ENCODE assay signal across 8 cellular contexts in genomic region chr7:7182156-7183060, GRCh38. TPM values are rescaled to one million over a fixed set of nuclear protein-coding genes. Genes with fewer than 3 reads are reported as not detected.
DNase-seq lines count a peak whose midpoint lies in the region; ATAC-seq and TF ChIP-seq lines count a peak whose summit lies in the region.

C1GALT1 (plus strand) TSS chr7:7182544; CDS start chr7:7234320, 51,776 bp downstream.

- no peaks in the 10 kb centered on the region for H3K27me3 ChIP-seq in IMR-90 (ENCODE audit: control insufficient read depth, insufficient read depth, low read length)
- no peaks in the 10 kb centered on the region for H3K27me3 ChIP-seq in mononuclear cell (ENCODE audit: insufficient read depth, low read length)

- H3K9me1 ChIP-seq in IMR-90 (ENCODE audit: insufficient read depth, low read length): peaks cover 11% of the 10 kb centered on the region

- BruUV-seq in IMR-90 (replicated peaks; lab: Mats Ljungman, UMichigan) (no TSS peak), OCI-LY7 (replicated peaks; lab: Mats Ljungman, UMichigan) (no TSS peak)

- H2BK120ac ChIP-seq in IMR-90 (ENCODE audit: low read depth, low read length): peak within 1 kb of the TSS; percentile 26

- peak within 1 kb of the TSS; percentile 10 for H2BK20ac ChIP-seq in IMR-90 (ENCODE audit: low read depth, low read length)

- peak within 1 kb of the TSS; percentile 14 for H4K5ac ChIP-seq in IMR-90 (ENCODE audit: low read depth, low read length)

- H4K91ac ChIP-seq in IMR-90 (ENCODE audit: insufficient read depth, low read depth, low read length): peak within 1 kb of the TSS; percentile 7; the same call in 1 of the 2 replicates

- peak within 1 kb of the TSS; percentile 25 for H3K18ac ChIP-seq in IMR-90 (ENCODE audit: low read depth, low read length)

- H3K9ac ChIP-seq in IMR-90 (ENCODE audit: low read depth, low read length): peak within 1 kb of the TSS; percentile 90

- peak within 1 kb of the TSS; percentile 72 for H3K27ac ChIP-seq in IMR-90 (ENCODE audit: insufficient read depth, low read length)
- H3K27ac ChIP-seq in OCI-LY7 (ENCODE audit: low read depth, low read length, poor library complexity, severe bottlenecking): peak within 1 kb of the TSS; percentile 94

- no peak within 1 kb of the TSS for H2BK15ac ChIP-seq in IMR-90 (ENCODE audit: low read depth, low read length)

- CTCF ChIA-PET in IMR-90 (lab: Yijun Ruan, JAX) (interaction anchor here (0.6 to 1.4 kb wide), 7 partner anchors 8 to 256 kb away, joined by 3 to 8 read pairs (median 3); no protein-coding TSS in a partner anchor), OCI-LY7 (lab: Charles Lee; ENCODE audit: unreplicated experiment) (interaction anchor here (0.6 to 1.2 kb wide), 2 partner anchors 234 to 459 kb away, joined by 3 read pairs; partner anchors contain the start of gene UMAD1)

- H3K4me1 ChIP-seq in IMR-90 (ENCODE audit: control insufficient read depth, insufficient read depth, low read length): peaks cover 3% of the 10 kb centered on the region; the same call in 1 of the 2 replicates
- peaks cover 26% of the 10 kb centered on the region for H3K4me1 ChIP-seq in OCI-LY7 (ENCODE audit: insufficient read depth, low read length, poor library complexity, severe bottlenecking)
- peaks cover 40% of the 10 kb centered on the region for H3K4me1 ChIP-seq in mononuclear cell (ENCODE audit: insufficient read depth, low read length)

- H3K9me2 ChIP-seq in OCI-LY7 (ENCODE audit: insufficient read depth, low read length): no peaks in the 10 kb centered on the region

- peak; percentile 98 for DNase-seq in DMS153 (lab: John Stamatoyannopoulos, UW)
- DNase-seq in IMR-90: peak; percentile 97
- peak; percentile 97 for DNase-seq in OCI-LY7 (ENCODE audit: low spot score)
- DNase-seq in activated T-cell treated with anti-CD3 and anti-CD28 coated beads for 24 hours (ENCODE audit: low read depth): peak; percentile 97
- peak; percentile 98 for DNase-seq in epithelial cell of esophagus (ENCODE audit: low read depth)
- DNase-seq in stimulated activated CD8-positive, alpha-beta memory T cell treated with anti-CD3 and anti-CD28 coated beads, Interleukin-4, amount 100 ng/mL, for 1 hour (ENCODE audit: low read depth in 2 of 2, low spot score in 1 of 2): peak; percentile 93 to 96

- intact Hi-C loops in IMR-90 (cut with micrococcal nuclease) (loop anchor here (2.0 to 5.0 kb wide), 5 partner anchors 38 to 360 kb away; no protein-coding TSS in a partner anchor), OCI-LY7 (cut with micrococcal nuclease; ENCODE audit: unreplicated experiment) (loop anchor here (1.0 to 5.0 kb wide), 9 partner anchors 69 to 785 kb away; partner anchors contain the start of genes GLCCI1, MIOS and UMAD1)

- H3K56ac ChIP-seq in IMR-90 (ENCODE audit: extremely low read depth, insufficient read depth, low read length): peak within 1 kb of the TSS; percentile 74

- H2AFZ ChIP-seq in IMR-90 (replicated peaks; ENCODE audit: low read length, poor library complexity) (peak within 1 kb of the TSS; percentile 97), OCI-LY7 (ENCODE audit: low read length) (peak within 1 kb of the TSS; percentile 91)

- H3K4ac ChIP-seq in IMR-90 (ENCODE audit: low read depth, low read length): peak within 1 kb of the TSS; percentile 66

- peak within 1 kb of the TSS; percentile 25 to 48 for H4K8ac ChIP-seq in IMR-90 (ENCODE audit: low read depth in 2 of 2, low read length in 2 of 2)

- peak within 1 kb of the TSS; percentile 77 for H3K4me3 ChIP-seq in IMR-90 (ENCODE audit: insufficient read depth, low read depth, low read length)
- peak within 1 kb of the TSS; percentile 85 for H3K4me3 ChIP-seq in OCI-LY7 (ENCODE audit: low read depth, low read length, poor library complexity, severe bottlenecking)
- H3K4me3 ChIP-seq in epithelial cell of esophagus (ENCODE audit: low read length): peak within 1 kb of the TSS; percentile 86
- H3K4me3 ChIP-seq in mononuclear cell (ENCODE audit: low read length): peak within 1 kb of the TSS; percentile 84

- H3K23ac ChIP-seq in IMR-90 (ENCODE audit: low read depth, low read length): peak within 1 kb of the TSS; percentile 77

- POLR2A ChIA-PET in IMR-90 (lab: Charles Lee; ENCODE audit: unreplicated experiment): no interaction called here
- POLR2A ChIA-PET in OCI-LY7 (lab: Charles Lee): interaction anchor here (0.6 to 2.1 kb wide), 16 partner anchors 8 to 950 kb away, joined by 3 to 12 read pairs (median 3); partner anchors contain the start of gene UMAD1

- peak within 1 kb of the TSS; percentile 72 for H3K14ac ChIP-seq in IMR-90 (replicated peaks; ENCODE audit: low read depth, low read length)

- TF ChIP-seq RAD21 in IMR-90 (IDR thresholded peaks at IDR 0.05; ENCODE audit: low read length): peak; percentile 43

- peaks cover 37% of the 10 kb centered on the region for H3K79me2 ChIP-seq in OCI-LY7 (ENCODE audit: insufficient read depth, low read depth, low read length)

- in situ Hi-C loops in IMR-90 (cut with MboI; ENCODE audit: low sequenced_read_pairs): no loop called here

- H3K9me3 ChIP-seq in IMR-90 (ENCODE audit: control insufficient read depth, insufficient read depth, low read length): no peaks in the 10 kb centered on the region
- H3K9me3 ChIP-seq in OCI-LY7 (ENCODE audit: low read length): no peaks in the 10 kb centered on the region
- H3K9me3 ChIP-seq in mononuclear cell (ENCODE audit: low read depth, low read length): no peaks in the 10 kb centered on the region

- peaks cover 8 to 24% of the 10 kb centered on the region in 2 experiments; a peak in 3 of 4 replicates for H3K79me1 ChIP-seq in IMR-90 (ENCODE audit: low read depth in 1 of 2, low read length in 2 of 2)

- TF ChIP-seq POLR2A in IMR-90 (IDR thresholded peaks at IDR 0.05; ENCODE audit: low read depth, low read length): peak; percentile 77

- ATAC-seq in GM21528 (IDR thresholded peaks at IDR 0.05; ENCODE audit: low FRiP score, unreplicated experiment) (peak; percentile 86), IMR-90 (ENCODE audit: low read depth) (peak; percentile 97)

- TF ChIP-seq CTCF in IMR-90 (conservative IDR thresholded peaks at IDR 0.05; ENCODE audit: low read depth, low read length) (peak; percentile 56), OCI-LY7 (conservative IDR thresholded peaks at IDR 0.05; ENCODE audit: low read length) (peak; percentile 66), epithelial cell of esophagus (IDR thresholded peaks at IDR 0.05; ENCODE audit: insufficient read depth, low read depth, low read length, missing control alignments) (peak; percentile 44)

- 1% methylated on average over 17 of the region's 82 CpGs; no CpG with 5 or more reads in 1 of the 2 experiments for WGBS in IMR-90 (ENCODE audit: extremely low coverage in 2 of 2, insufficient read length in 1 of 2), 2 experiments

- dilution Hi-C loops in IMR-90 (cut with HindIII; ENCODE audit: low sequenced_read_pairs, unreplicated experiment): no loop called here

- peak within 1 kb of the TSS; percentile 91 for H2AK9ac ChIP-seq in IMR-90 (replicated peaks; ENCODE audit: low read depth, low read length, poor library complexity)

- H3K4me2 ChIP-seq in IMR-90 (ENCODE audit: low read depth, low read length): peak within 1 kb of the TSS; percentile 96
- H3K4me2 ChIP-seq in OCI-LY7 (ENCODE audit: low read length): peak within 1 kb of the TSS; percentile 96

- H3K36me3 ChIP-seq in IMR-90 (ENCODE audit: control insufficient read depth, insufficient read depth, low read length) (no peaks in the 10 kb centered on the region), OCI-LY7 (ENCODE audit: insufficient read depth, low read length) (peaks cover 15% of the 10 kb centered on the region)

- H4K20me1 ChIP-seq in IMR-90 (ENCODE audit: insufficient read depth, low read length) (no peaks in the 10 kb centered on the region), OCI-LY7 (ENCODE audit: insufficient read depth, low read length) (peaks cover 23% of the 10 kb centered on the region; the same call in 1 of the 2 replicates)

- H2BK5ac ChIP-seq in IMR-90 (ENCODE audit: low read depth, low read length, poor library complexity, severe bottlenecking): peak within 1 kb of the TSS; percentile 73

- peak within 1 kb of the TSS; percentile 16; the same call in 1 of the 2 replicates for H2AK5ac ChIP-seq in IMR-90 (ENCODE audit: low read depth, low read length)

TF ChIP-seq in IMR-90, 13 proteins besides CTCF, POLR2A, EP300 and RAD21 (continues in another document):
- TF ChIP-seq FOS (IDR thresholded peaks at IDR 0.05; ENCODE audit: low read depth, low read length) (no peak), ELK1 (IDR thresholded peaks at IDR 0.05; ENCODE audit: borderline replicate concordance, low read depth, low read length) (no peak), USF2 (IDR thresholded peaks at IDR 0.05; ENCODE audit: low read depth, low read length) (peak; percentile 49), RFX5 (IDR thresholded peaks at IDR 0.05; ENCODE audit: low read depth, low read length) (no peak), MAZ (IDR thresholded peaks at IDR 0.05; ENCODE audit: borderline replicate concordance, low read depth, low read length) (peak; percentile 81; the same call in 1 of the 2 replicates), MXI1 (IDR thresholded peaks at IDR 0.05; ENCODE audit: borderline replicate concordance, low read depth, low read length) (peak; percentile 60; the same call in 1 of the 2 replicates), CEBPB (IDR thresholded peaks at IDR 0.05; ENCODE audit: low read depth, low read length) (no peak), BHLHE40 (IDR thresholded peaks at IDR 0.05; ENCODE audit: low read depth, low read length) (peak; percentile 82), NFE2L2 (IDR thresholded peaks at IDR 0.05; ENCODE audit: low read depth, low read length) (no peak)

RNA-seq across cellular contexts. Expression of gene C1GALT1, which starts in this region (rescaled TPM):
- total RNA-seq in IMR-90 (2012; rRNA removed) (12.2 and 23.1 TPM in 2 replicates), OCI-LY7 (2022) (30.0 and 31.6 TPM in 2 replicates), mononuclear cell (81.2 TPM)
- polyA plus RNA-seq in IMR-90 (2012; rRNA removed): 9.9 and 11.6 TPM in 2 replicates
- polyA plus RNA-seq in IMR-90 (2012; cell fraction: cytosol; rRNA removed): 8.5 and 15.2 TPM in 2 replicates
- 1.8 and 6.6 TPM in 2 replicates for polyA plus RNA-seq in IMR-90 (2012; cell fraction: nucleus; rRNA removed; ENCODE audit: low replicate concordance)
- total RNA-seq in OCI-LY7 (2014; rRNA removed; shearing (Covaris generic)): 18.9 and 28.9 TPM in 2 replicates

Comparison
In these comparisons a context has a peak if more than half of its experiments do, and no peak if none do; other contexts are left out.
1. Peak in every context shown above with its lines: DNase-seq, ATAC-seq, H3K4me3 ChIP-seq and H3K27ac ChIP-seq.